In the genomic region with DNA sequence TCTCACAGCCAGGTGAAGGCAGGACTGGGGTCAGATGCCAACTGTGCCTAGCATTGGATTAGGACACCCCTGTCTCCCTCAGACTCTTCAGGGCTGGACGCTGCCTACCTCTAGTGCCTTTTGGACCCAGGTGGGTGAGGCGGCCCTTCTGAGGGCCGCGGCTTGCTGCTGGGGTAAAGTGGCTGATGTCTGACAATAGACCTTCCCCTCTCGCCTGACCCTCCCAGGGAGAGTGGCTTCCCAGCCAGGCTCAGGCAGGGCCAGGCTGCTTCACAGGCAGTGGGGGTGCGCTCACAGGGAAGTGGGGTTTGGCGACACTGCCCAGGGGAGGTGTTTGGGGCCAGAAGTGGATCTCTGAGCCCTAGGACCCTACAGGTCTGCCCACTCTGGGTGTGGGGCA, we compare ENCODE assay signal across 29 cellular contexts. TPM values are rescaled to one million over a fixed set of nuclear protein-coding genes. Genes with fewer than 3 reads are reported as not detected.
"Had no signal": no experiment of that assay in that cellular context is flagged by ENCODE, and none has a peak within 500 bp of the region (broad histone marks: within the 10 kb centered on the region; RNA-seq: fewer than 3 reads in every experiment).

No MANE protein-coding gene starts in this region.

- DNase-seq: colonic mucosa; effector CD8-positive, alpha-beta T cell; foreskin keratinocyte; heart left ventricle; hippocampal formation; left ventricle myocardium superior; lower lobe of right lung; naive thymus-derived CD8-positive, alpha-beta T cell; occipital lobe; ovary; stimulated activated CD4-positive, alpha-beta T cell treated with anti-CD3 and anti-CD28 coated beads, Interleukin-12 subunit alpha, Interleukin-12 subunit beta, amount 100 ng/mL, for 4 hours; stimulated activated CD4-positive, alpha-beta T cell treated with anti-CD3 and anti-CD28 coated beads, Interleukin-1b, Interleukin-23, amount 100 ng/mL, for 48 hours; stimulated activated CD4-positive, alpha-beta T cell treated with anti-CD3 and anti-CD28 coated beads, Interleukin-4, amount 100 ng/mL, for 1 hour; stimulated activated CD8-positive, alpha-beta memory T cell treated with anti-CD3 and anti-CD28 coated beads, Interleukin-4, amount 100 ng/mL, for 48 hours; stimulated activated naive CD4-positive, alpha-beta T cell; stimulated activated naive CD8-positive, alpha-beta T cell treated with anti-CD3 and anti-CD28 coated beads, Interleukin-15, amount 100 ng/mL, for 72 hours; thyroid gland; trophoblast cell had no signal

- H3K4me1 ChIP-seq: colonic mucosa, esophagus muscularis mucosa, foreskin keratinocyte, gastroesophageal sphincter, suprapubic skin, vagina had no signal

- H3K27me3 Mint-ChIP-seq: dendritic cell treated with granulocyte-macrophage colony-stimulating factor and Interleukin-4, amounts not matched to agents 40 ng/mL and 50 ng/mL, for 4 days; progenitor cell of endocrine pancreas had no signal

- H3K27me3 ChIP-seq: colonic mucosa, foreskin keratinocyte, gastroesophageal sphincter, heart left ventricle, ovary, suprapubic skin, thyroid gland, vagina had no signal

- H3K4me3 ChIP-seq: colonic mucosa, esophagus muscularis mucosa, gastroesophageal sphincter, heart left ventricle, lower lobe of right lung, ovary, smooth muscle cell, suprapubic skin, thyroid gland, vagina had no signal

- H3K27ac Mint-ChIP-seq: dendritic cell treated with granulocyte-macrophage colony-stimulating factor and Interleukin-4, amounts not matched to agents 40 ng/mL and 50 ng/mL, for 4 days; progenitor cell of endocrine pancreas; stimulated activated naive CD8-positive, alpha-beta T cell treated with anti-CD3 and anti-CD28 coated beads, Interleukin-15, amount 100 ng/mL, for 72 hours had no signal

- FAIRE-seq: endothelial cell of umbilical vein, islet of Langerhans had no signal

- H3K9me3 ChIP-seq: colonic mucosa, esophagus muscularis mucosa, gastroesophageal sphincter, heart left ventricle, lower lobe of right lung, ovary, suprapubic skin, thyroid gland, vagina had no signal

- H3K4me3 Mint-ChIP-seq: dendritic cell treated with granulocyte-macrophage colony-stimulating factor and Interleukin-4, amounts not matched to agents 40 ng/mL and 50 ng/mL, for 4 days; naive thymus-derived CD8-positive, alpha-beta T cell; stimulated activated naive CD8-positive, alpha-beta T cell treated with anti-CD3 and anti-CD28 coated beads, Interleukin-15, amount 100 ng/mL, for 72 hours had no signal

- H3K27ac ChIP-seq: colonic mucosa, esophagus muscularis mucosa, foreskin keratinocyte, gastroesophageal sphincter, heart left ventricle, lower lobe of right lung, ovary, suprapubic skin, thyroid gland, vagina had no signal

- H3K4me2 ChIP-seq: smooth muscle cell had no signal

- H3K9me3 Mint-ChIP-seq: dendritic cell treated with granulocyte-macrophage colony-stimulating factor and Interleukin-4, amounts not matched to agents 40 ng/mL and 50 ng/mL, for 4 days; naive thymus-derived CD8-positive, alpha-beta T cell; stimulated activated naive CD8-positive, alpha-beta T cell treated with anti-CD3 and anti-CD28 coated beads, Interleukin-15, amount 100 ng/mL, for 72 hours had no signal

- H3K36me3 ChIP-seq: colonic mucosa, esophagus muscularis mucosa, gastroesophageal sphincter, heart left ventricle, lower lobe of right lung, ovary, suprapubic skin, thyroid gland, vagina had no signal

- ATAC-seq: foreskin keratinocyte; gastroesophageal sphincter; left ventricle myocardium superior; lower lobe of right lung; naive thymus-derived CD8-positive, alpha-beta T cell; sciatic nerve; stimulated activated naive CD8-positive, alpha-beta T cell treated with anti-CD3 and anti-CD28 coated beads, Interleukin-15, amount 100 ng/mL, for 72 hours had no signal

- H3K36me3 Mint-ChIP-seq: naive thymus-derived CD8-positive, alpha-beta T cell had no signal

RNA-seq across cellular contexts. Expression of a gene that starts 43.3 kb away (rescaled TPM):
- polyA plus RNA-seq: neural cell had no signal
